2 cellular contexts compared by ENCODE assay signal in genomic region chr10:42952931-42953683, GRCh38.
TF ChIP-seq lines count a peak whose summit lies in the region.

No MANE protein-coding gene starts in this region.

TF ChIP-seq in HepG2, 621 proteins besides CTCF, POLR2A, EP300 and RAD21 (continued from another document):
- TF ChIP-seq GTF2F1 (IDR thresholded peaks at IDR 0.05; ENCODE audit: low read length) (no peak), ZNF468 (CRISPR knock-in tag; IDR thresholded peaks at IDR 0.05) (no peak), XBP1 (CRISPR knock-in tag; IDR thresholded peaks at IDR 0.05) (no peak), AKNA (CRISPR knock-in tag; IDR thresholded peaks at IDR 0.05; ENCODE audit: borderline replicate concordance) (no peak), PTBP1 (IDR thresholded peaks at IDR 0.05; ENCODE audit: low read depth, low read length, poor library complexity, severe bottlenecking) (no peak), NR2F1 (CRISPR knock-in tag; IDR thresholded peaks at IDR 0.05) (no peak), SIX4 (CRISPR knock-in tag; IDR thresholded peaks at IDR 0.05) (no peak), NFRKB (IDR thresholded peaks at IDR 0.05) (no peak), PPARG (CRISPR knock-in tag; conservative IDR thresholded peaks at IDR 0.05) (no peak), ZSCAN29 (CRISPR knock-in tag; conservative IDR thresholded peaks at IDR 0.05) (no peak), CCDC6 (CRISPR knock-in tag; IDR thresholded peaks at IDR 0.05) (no peak), ZNF605 (CRISPR knock-in tag; IDR thresholded peaks at IDR 0.05) (no peak)

TF ChIP-seq in SK-N-SH, 30 proteins besides CTCF, POLR2A, EP300 and RAD21 (continued from another document):
- no peak for TF ChIP-seq REST (IDR thresholded peaks at IDR 0.05; ENCODE audit: low read depth, low read length)
- no peak for TF ChIP-seq RCOR1 (IDR thresholded peaks at IDR 0.05; ENCODE audit: low read length)
- TF ChIP-seq POLR2AphosphoS5 (IDR thresholded peaks at IDR 0.05; ENCODE audit: low read depth, low read length), result no peak
- no peak for TF ChIP-seq SIN3A (IDR thresholded peaks at IDR 0.05; ENCODE audit: borderline replicate concordance, low read depth, low read length)
- no peak for TF ChIP-seq RFX5 (IDR thresholded peaks at IDR 0.05; ENCODE audit: low read length)
- no peak for TF ChIP-seq FOSL2 (IDR thresholded peaks at IDR 0.05; ENCODE audit: borderline replicate concordance, low read depth)
- no peak for TF ChIP-seq GABPA (IDR thresholded peaks at IDR 0.05; ENCODE audit: low read depth)
